ENCODE assay signal across 18 cellular contexts in genomic region chr2:137693521-137693920, GRCh38.
A peak's percentile ranks its signal among the peaks of the same experiment; 100 is the strongest.
DNase-seq lines count a peak whose midpoint lies in the region; ATAC-seq and TF ChIP-seq lines count a peak whose summit lies in the region.
"Had no signal": no experiment of that assay in that cellular context is flagged by ENCODE, and none has a peak within 500 bp of the region (broad histone marks: within the 10 kb centered on the region; RNA-seq: fewer than 3 reads in every experiment).

No MANE protein-coding gene starts in this region.

- no peak overlapping the region for H3K4me3 ChIP-seq in epithelial cell of esophagus (ENCODE audit: low read length)

- peak; percentile 2 for DNase-seq in Caki2 (ENCODE audit: low read depth)
- DNase-seq in HS-5 (ENCODE audit: low read depth) = peak; percentile 16
- DNase-seq in epithelial cell of esophagus (ENCODE audit: low read depth) = peak; percentile 38
- DNase-seq in DMS153 (lab: John Stamatoyannopoulos, UW) = no peak
- no peak for DNase-seq in activated T-cell treated with anti-CD3 and anti-CD28 coated beads for 4 hours
- DNase-seq: activated CD4-positive, alpha-beta T cell treated with anti-CD3 and anti-CD28 coated beads, Interleukin-2, amount 50 U/mL, for 48 hours; activated T-cell treated with anti-CD3 and anti-CD28 coated beads, Interleukin-2, amount 50 U/mL, for 4 hours; brain microvascular endothelial cell; EL; HFFc6; immature natural killer cell; naive B cell; NCI-H1105 treated with DMSO at 0.1 percent for 48 hours; NCI-H2171 treated with DMSO at 0.1 percent for 48 hours; stimulated activated CD4-positive, alpha-beta T cell treated with anti-CD3 and anti-CD28 coated beads, Interleukin-4, amount 100 ng/mL, for 24 hours had no signal

- peak; percentile 86 for ATAC-seq in GM19467 (IDR thresholded peaks at IDR 0.05; ENCODE audit: unreplicated experiment)
- ATAC-seq in HG03442 (IDR thresholded peaks at IDR 0.05; ENCODE audit: unreplicated experiment) = no peak
- ATAC-seq in GM21825 (IDR thresholded peaks at IDR 0.05; ENCODE audit: unreplicated experiment) = no peak
- ATAC-seq: activated T-cell treated with anti-CD3 and anti-CD28 coated beads, Interleukin-2, amount 50 U/mL, for 4 hours had no signal

- no peak for TF ChIP-seq CTCF in epithelial cell of esophagus (IDR thresholded peaks at IDR 0.05; ENCODE audit: insufficient read depth, low read depth, low read length, missing control alignments)

- in situ Hi-C loops in Caki2 (cut with HindIII; ENCODE audit: low pct_unique_long_range_greater_than_20kb, low sequenced_read_pairs) = no loop called here

Comparison
In these comparisons a context has a peak if more than half of its experiments do, and no peak if none do; other contexts are left out.
1. DNase-seq: peak in Caki2 (single experiment), HS-5 (single experiment) and epithelial cell of esophagus (single experiment); none in DMS153 (single experiment) and activated T-cell treated with anti-CD3 and anti-CD28 coated beads for 4 hours (single experiment).